1 cellular context compared by ENCODE assay signal in the genomic region with DNA sequence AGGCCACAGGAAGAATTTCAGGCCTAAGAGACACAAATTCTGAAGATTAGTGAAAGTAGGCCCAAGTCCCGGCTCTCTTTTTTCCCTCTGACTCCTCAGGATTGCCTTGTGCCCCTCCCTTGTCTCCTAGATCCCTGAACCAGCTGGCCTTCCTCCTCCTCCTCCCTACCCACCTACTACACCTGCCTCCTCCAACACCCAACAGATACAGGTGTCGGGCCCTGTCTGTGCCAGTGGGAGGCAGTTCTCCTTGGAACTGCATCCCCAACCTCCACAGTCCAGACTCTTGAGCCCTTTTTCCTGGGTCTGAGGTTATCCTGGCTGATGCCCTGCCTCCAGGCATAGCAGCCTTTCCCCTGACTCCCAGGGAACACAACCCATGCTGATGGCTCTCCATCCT.
TF ChIP-seq lines count a peak whose summit lies in the region.

No MANE protein-coding gene starts in this region.

TF ChIP-seq in H1, 55 proteins besides CTCF, POLR2A, EP300 and RAD21:
- TF ChIP-seq CHD7 (IDR thresholded peaks at IDR 0.05; ENCODE audit: insufficient replicate concordance, low read length) (no peak), SAP30 (IDR thresholded peaks at IDR 0.05; ENCODE audit: insufficient read depth, insufficient replicate concordance, low read length) (no peak), ASH2L (IDR thresholded peaks at IDR 0.05; ENCODE audit: low read length) (no peak), NRF1 (IDR thresholded peaks at IDR 0.05; ENCODE audit: low read depth, low read length) (no peak), NANOG (IDR thresholded peaks at IDR 0.05; ENCODE audit: insufficient read depth, low read depth, low read length, poor library complexity, severe bottlenecking) (no peak), CBX8 (IDR thresholded peaks at IDR 0.05; ENCODE audit: borderline replicate concordance, low read depth, low read length) (no peak), SIX5 (IDR thresholded peaks at IDR 0.05; ENCODE audit: low read depth, low read length) (no peak), SP1 (IDR thresholded peaks at IDR 0.05; ENCODE audit: low read depth, low read length) (no peak), TAF7 (optimal IDR thresholded peaks at IDR 0.05; ENCODE audit: borderline replicate concordance, low read depth, low read length) (no peak), SRF (IDR thresholded peaks at IDR 0.05; ENCODE audit: low read depth, low read length) (no peak), MAFK (IDR thresholded peaks at IDR 0.05; ENCODE audit: low read depth, low read length) (no peak), TBP (IDR thresholded peaks at IDR 0.05; ENCODE audit: low read depth, low read length) (no peak)
TF ChIP-seq in H1: peak in this region for 0.
